42 cellular contexts compared by ENCODE assay signal in genomic region chr13:27909378-27909777, GRCh38. TPM values are rescaled to one million over a fixed set of nuclear protein-coding genes. Genes with fewer than 3 reads are reported as not detected.
"Had no signal": no experiment of that assay in that cellular context is flagged by ENCODE, and none has a peak within 500 bp of the region (broad histone marks: within the 10 kb centered on the region; RNA-seq: fewer than 3 reads in every experiment).

No MANE protein-coding gene starts in this region.

- H3K27ac Mint-ChIP-seq: activated naive CD4-positive, alpha-beta T cell treated with anti-CD3 and anti-CD28 coated beads for 36 hours; activated naive CD4-positive, alpha-beta T cell treated with anti-CD3 and anti-CD28 coated beads, Interleukin-2, amount 10 ng/mL, durations not matched to agents 7 days and 5 days; activated naive CD4-positive, alpha-beta T cell treated with anti-CD3 and anti-CD28 coated beads, Interleukin-2, amount 50 U/mL, for 24 hours; activated naive CD4-positive, alpha-beta T cell treated with anti-CD3 and anti-CD28 coated beads, Interleukin-2, amount 50 U/mL, for 72 hours; activated naive CD8-positive, alpha-beta T cell; activated naive CD8-positive, alpha-beta T cell treated with anti-CD3 and anti-CD28 coated beads for 36 hours; activated naive CD8-positive, alpha-beta T cell treated with anti-CD3 and anti-CD28 coated beads, Interleukin-2, amount 10 ng/mL, durations not matched to agents 7 days and 5 days; activated naive CD8-positive, alpha-beta T cell treated with anti-CD3 and anti-CD28 coated beads, Interleukin-2, amount 50 U/mL, for 24 hours; activated T-cell treated with anti-CD3 and anti-CD28 coated beads, Interleukin-2, amount 50 U/mL, for 24 hours; activated T-cell treated with anti-CD3 and anti-CD28 coated beads, Interleukin-2, amount 50 U/mL, for 72 hours; activated T-helper 1 cell treated with anti-CD3 and anti-CD28 coated beads, Interleukin-12 subunit alpha, Interleukin-12 subunit beta, Interleukin-2, Interleukin-4 antibody, amounts not matched to agents 30 ng/mL and 10 ng/mL and 1 ng/mL, durations not matched to agents 14 hours and 24 hours and 36 hours; activated T-helper 17 cell treated with anti-CD3 and anti-CD28 coated beads, Interleukin-2, amount 50 U/mL, for 72 hours; activated T-helper 2 cell treated with anti-CD3 and anti-CD28 coated beads, Interferon-gamma antibody, Interleukin-2, Interleukin-4, amounts not matched to agents 10 μg/mL and 5 μg/mL and 100 μg/mL, durations not matched to agents 14 hours and 24 hours and 36 hours; brain had no signal

- H3K9me3 Mint-ChIP-seq: activated naive CD4-positive, alpha-beta T cell treated with anti-CD3 and anti-CD28 coated beads for 36 hours; activated naive CD4-positive, alpha-beta T cell treated with anti-CD3 and anti-CD28 coated beads, Interleukin-2, amount 10 ng/mL, durations not matched to agents 7 days and 5 days; activated naive CD4-positive, alpha-beta T cell treated with anti-CD3 and anti-CD28 coated beads, Interleukin-2, amount 50 U/mL, for 24 hours; activated naive CD4-positive, alpha-beta T cell treated with anti-CD3 and anti-CD28 coated beads, Interleukin-2, amount 50 U/mL, for 72 hours; activated naive CD8-positive, alpha-beta T cell treated with anti-CD3 and anti-CD28 coated beads for 36 hours; activated naive CD8-positive, alpha-beta T cell treated with anti-CD3 and anti-CD28 coated beads, Interleukin-2, amount 10 ng/mL, durations not matched to agents 7 days and 5 days; activated naive CD8-positive, alpha-beta T cell treated with anti-CD3 and anti-CD28 coated beads, Interleukin-2, amount 50 U/mL, for 24 hours; activated T-cell treated with anti-CD3 and anti-CD28 coated beads, Interleukin-2, amount 50 U/mL, for 24 hours; activated T-cell treated with anti-CD3 and anti-CD28 coated beads, Interleukin-2, amount 50 U/mL, for 4 hours; activated T-cell treated with anti-CD3 and anti-CD28 coated beads, Interleukin-2, amount 50 U/mL, for 72 hours; activated T-helper 1 cell treated with anti-CD3 and anti-CD28 coated beads, Interleukin-12 subunit alpha, Interleukin-12 subunit beta, Interleukin-2, Interleukin-4 antibody, amounts not matched to agents 30 ng/mL and 10 ng/mL and 1 ng/mL, durations not matched to agents 14 hours and 24 hours and 36 hours; activated T-helper 17 cell treated with anti-CD3 and anti-CD28 coated beads, Interleukin-2, amount 50 U/mL, for 72 hours; activated T-helper 2 cell treated with anti-CD3 and anti-CD28 coated beads, Interferon-gamma antibody, Interleukin-2, Interleukin-4, amounts not matched to agents 10 μg/mL and 5 μg/mL and 100 μg/mL, durations not matched to agents 14 hours and 24 hours and 36 hours; central memory CD8-positive, alpha-beta T cell had no signal

- H3K9me3 ChIP-seq: adrenal gland, ascending aorta, breast epithelium had no signal

- ATAC-seq: activated naive CD4-positive, alpha-beta T cell treated with anti-CD3 and anti-CD28 coated beads, Interleukin-2, amount 50 U/mL, for 72 hours; activated naive CD8-positive, alpha-beta T cell treated with anti-CD3 and anti-CD28 coated beads, Interleukin-2, amount 50 U/mL, for 24 hours; activated T-cell treated with anti-CD3 and anti-CD28 coated beads, Interleukin-2, amount 50 U/mL, for 4 hours; activated T-cell treated with anti-CD3 and anti-CD28 coated beads, Interleukin-2, amount 50 U/mL, for 72 hours; activated T-helper 17 cell treated with anti-CD3 and anti-CD28 coated beads, Interleukin-2, amount 50 U/mL, for 72 hours had no signal

- H3K4me3 ChIP-seq: adrenal gland, ascending aorta, breast epithelium, cardiac muscle cell had no signal

- H3K36me3 Mint-ChIP-seq: activated naive CD4-positive, alpha-beta T cell treated with anti-CD3 and anti-CD28 coated beads, Interleukin-2, amount 10 ng/mL, durations not matched to agents 7 days and 5 days; activated naive CD4-positive, alpha-beta T cell treated with anti-CD3 and anti-CD28 coated beads, Interleukin-2, amount 50 U/mL, for 24 hours; activated naive CD4-positive, alpha-beta T cell treated with anti-CD3 and anti-CD28 coated beads, Interleukin-2, amount 50 U/mL, for 72 hours; activated naive CD8-positive, alpha-beta T cell; activated naive CD8-positive, alpha-beta T cell treated with anti-CD3 and anti-CD28 coated beads for 36 hours; activated naive CD8-positive, alpha-beta T cell treated with anti-CD3 and anti-CD28 coated beads, Interleukin-2, amount 10 ng/mL, durations not matched to agents 7 days and 5 days; brain had no signal

- H3K4me3 Mint-ChIP-seq: activated naive CD4-positive, alpha-beta T cell treated with anti-CD3 and anti-CD28 coated beads for 36 hours; activated naive CD4-positive, alpha-beta T cell treated with anti-CD3 and anti-CD28 coated beads, Interleukin-2, amount 10 ng/mL, durations not matched to agents 7 days and 5 days; activated naive CD4-positive, alpha-beta T cell treated with anti-CD3 and anti-CD28 coated beads, Interleukin-2, amount 50 U/mL, for 24 hours; activated naive CD8-positive, alpha-beta T cell; activated naive CD8-positive, alpha-beta T cell treated with anti-CD3 and anti-CD28 coated beads for 36 hours; activated naive CD8-positive, alpha-beta T cell treated with anti-CD3 and anti-CD28 coated beads, Interleukin-2, amount 10 ng/mL, durations not matched to agents 7 days and 5 days; activated naive CD8-positive, alpha-beta T cell treated with anti-CD3 and anti-CD28 coated beads, Interleukin-2, amount 50 U/mL, for 24 hours; activated T-cell treated with anti-CD3 and anti-CD28 coated beads, Interleukin-2, amount 50 U/mL, for 24 hours; activated T-cell treated with anti-CD3 and anti-CD28 coated beads, Interleukin-2, amount 50 U/mL, for 4 hours; activated T-cell treated with anti-CD3 and anti-CD28 coated beads, Interleukin-2, amount 50 U/mL, for 72 hours; activated T-helper 1 cell treated with anti-CD3 and anti-CD28 coated beads, Interleukin-12 subunit alpha, Interleukin-12 subunit beta, Interleukin-2, Interleukin-4 antibody, amounts not matched to agents 30 ng/mL and 10 ng/mL and 1 ng/mL, durations not matched to agents 14 hours and 24 hours and 36 hours; activated T-helper 17 cell treated with anti-CD3 and anti-CD28 coated beads, Interleukin-2, amount 50 U/mL, for 72 hours; brain; central memory CD8-positive, alpha-beta T cell had no signal

- DNase-seq: activated effector memory CD4-positive, alpha-beta T cell treated with anti-CD3 and anti-CD28 coated beads, Interleukin-2, amount 50 U/mL, for 16 hours; activated effector memory CD4-positive, alpha-beta T cell treated with Interleukin-2 at 50 U/mL for 16 hours; activated gamma-delta T cell; activated gamma-delta T cell treated with Interleukin-2 at 50 U/mL for 16 hours; activated naive CD4-positive, alpha-beta T cell; activated naive CD4-positive, alpha-beta T cell treated with anti-CD3 and anti-CD28 coated beads for 36 hours; activated naive CD4-positive, alpha-beta T cell treated with anti-CD3 and anti-CD28 coated beads, Interleukin-2, amount 10 ng/mL, durations not matched to agents 7 days and 5 days; activated naive CD4-positive, alpha-beta T cell treated with anti-CD3 and anti-CD28 coated beads, Interleukin-2, amount 50 U/mL, for 16 hours; activated naive CD4-positive, alpha-beta T cell treated with Interleukin-2 at 50 U/mL for 16 hours; activated naive CD8-positive, alpha-beta T cell treated with anti-CD3 and anti-CD28 coated beads for 36 hours; activated naive CD8-positive, alpha-beta T cell treated with anti-CD3 and anti-CD28 coated beads, Interleukin-2, amount 10 ng/mL, durations not matched to agents 7 days and 5 days; activated naive CD8-positive, alpha-beta T cell treated with anti-CD3 and anti-CD28 coated beads, Interleukin-2, amount 50 U/mL, for 24 hours; activated T-cell treated with anti-CD3 and anti-CD28 coated beads, Interleukin-2, amount 50 U/mL, for 1 hour; activated T-cell treated with anti-CD3 and anti-CD28 coated beads, Interleukin-2, amount 50 U/mL, for 24 hours; activated T-cell treated with anti-CD3 and anti-CD28 coated beads, Interleukin-2, amount 50 U/mL, for 4 hours; activated T-cell treated with anti-CD3 and anti-CD28 coated beads, Interleukin-2, amount 50 U/mL, for 48 hours; activated T-cell treated with anti-CD3 and anti-CD28 coated beads, Interleukin-2, amount 50 U/mL, for 72 hours; adrenal gland; amniotic stem cell; amygdala; anterior cingulate cortex; aorta; brain microvascular endothelial cell; caudate nucleus; central memory CD4-positive, alpha-beta T cell; cerebellar nuclear complex had no signal

- H3K27ac ChIP-seq: adrenal gland, ascending aorta, brain microvascular endothelial cell, breast epithelium, cardiac muscle cell had no signal

- H3K4me1 ChIP-seq: adrenal gland, ascending aorta, breast epithelium had no signal

- FAIRE-seq: astrocyte, bronchial epithelial cell had no signal

- H3K36me3 ChIP-seq: adrenal gland, ascending aorta, brain microvascular endothelial cell, breast epithelium, cardiac muscle cell had no signal

- H3K27me3 ChIP-seq: ascending aorta had no signal

- H3K4me1 Mint-ChIP-seq: activated naive CD4-positive, alpha-beta T cell treated with anti-CD3 and anti-CD28 coated beads, Interleukin-2, amount 10 ng/mL, durations not matched to agents 7 days and 5 days; activated naive CD4-positive, alpha-beta T cell treated with anti-CD3 and anti-CD28 coated beads, Interleukin-2, amount 50 U/mL, for 24 hours; activated naive CD8-positive, alpha-beta T cell treated with anti-CD3 and anti-CD28 coated beads for 36 hours; activated naive CD8-positive, alpha-beta T cell treated with anti-CD3 and anti-CD28 coated beads, Interleukin-2, amount 10 ng/mL, durations not matched to agents 7 days and 5 days; activated naive CD8-positive, alpha-beta T cell treated with anti-CD3 and anti-CD28 coated beads, Interleukin-2, amount 50 U/mL, for 24 hours; activated T-helper 17 cell treated with anti-CD3 and anti-CD28 coated beads, Interleukin-2, amount 50 U/mL, for 72 hours; brain; central memory CD8-positive, alpha-beta T cell had no signal

RNA-seq across cellular contexts. Expression of gene PDX1, which starts 10.4 kb away (rescaled TPM):
- total RNA-seq: activated naive CD4-positive, alpha-beta T cell treated with anti-CD3 and anti-CD28 coated beads for 36 hours; activated naive CD4-positive, alpha-beta T cell treated with anti-CD3 and anti-CD28 coated beads, Interleukin-2, amount 50 U/mL, for 72 hours; activated naive CD8-positive, alpha-beta T cell treated with anti-CD3 and anti-CD28 coated beads for 36 hours; activated naive CD8-positive, alpha-beta T cell treated with anti-CD3 and anti-CD28 coated beads, Interleukin-2, amount 10 ng/mL, durations not matched to agents 7 days and 5 days; activated T-cell treated with anti-CD3 and anti-CD28 coated beads, Interleukin-2, amount 50 U/mL, for 4 hours; activated T-cell treated with anti-CD3 and anti-CD28 coated beads, Interleukin-2, amount 50 U/mL, for 72 hours; activated T-helper 1 cell treated with anti-CD3 and anti-CD28 coated beads, Interleukin-12 subunit alpha, Interleukin-12 subunit beta, Interleukin-2, Interleukin-4 antibody, amounts not matched to agents 30 ng/mL and 10 ng/mL and 1 ng/mL, durations not matched to agents 14 hours and 24 hours and 36 hours; activated T-helper 17 cell treated with anti-CD3 and anti-CD28 coated beads, Interleukin-2, amount 50 U/mL, for 72 hours; activated T-helper 2 cell treated with anti-CD3 and anti-CD28 coated beads, Interferon-gamma antibody, Interleukin-2, Interleukin-4, amounts not matched to agents 10 μg/mL and 5 μg/mL and 100 μg/mL, durations not matched to agents 14 hours and 24 hours and 36 hours; adrenal gland; aorta; ascending aorta; astrocyte; breast epithelium; bronchial epithelial cell; cardiac muscle cell; cardiac septum; cerebellum; chondrocyte had no signal
- polyA plus RNA-seq: adrenal gland, cardiac muscle cell had no signal

RNA-seq across cellular contexts. Expression of gene CDX2, which starts 59.7 kb away (rescaled TPM):
- total RNA-seq: activated naive CD4-positive, alpha-beta T cell treated with anti-CD3 and anti-CD28 coated beads for 36 hours; activated naive CD4-positive, alpha-beta T cell treated with anti-CD3 and anti-CD28 coated beads, Interleukin-2, amount 50 U/mL, for 72 hours; activated naive CD8-positive, alpha-beta T cell treated with anti-CD3 and anti-CD28 coated beads for 36 hours; activated naive CD8-positive, alpha-beta T cell treated with anti-CD3 and anti-CD28 coated beads, Interleukin-2, amount 10 ng/mL, durations not matched to agents 7 days and 5 days; activated T-cell treated with anti-CD3 and anti-CD28 coated beads, Interleukin-2, amount 50 U/mL, for 72 hours; activated T-helper 1 cell treated with anti-CD3 and anti-CD28 coated beads, Interleukin-12 subunit alpha, Interleukin-12 subunit beta, Interleukin-2, Interleukin-4 antibody, amounts not matched to agents 30 ng/mL and 10 ng/mL and 1 ng/mL, durations not matched to agents 14 hours and 24 hours and 36 hours; activated T-helper 17 cell treated with anti-CD3 and anti-CD28 coated beads, Interleukin-2, amount 50 U/mL, for 72 hours; activated T-helper 2 cell treated with anti-CD3 and anti-CD28 coated beads, Interferon-gamma antibody, Interleukin-2, Interleukin-4, amounts not matched to agents 10 μg/mL and 5 μg/mL and 100 μg/mL, durations not matched to agents 14 hours and 24 hours and 36 hours; aorta; ascending aorta; astrocyte; bronchial epithelial cell; cardiac muscle cell; cardiac septum; cerebellum; chondrocyte had no signal
- polyA plus RNA-seq: cardiac muscle cell had no signal
